In genomic region chr17:45060382-45060823, GRCh38 we compare ENCODE assay signal across 8 cellular contexts. TPM values are rescaled to one million over a fixed set of nuclear protein-coding genes. Genes with fewer than 3 reads are reported as not detected.
DNase-seq lines count a peak whose midpoint lies in the region; ATAC-seq and TF ChIP-seq lines count a peak whose summit lies in the region.

No MANE protein-coding gene starts in this region.

- H3F3A ChIP-seq in GM23248 (ENCODE audit: insufficient read depth) = no peaks in the 10 kb centered on the region; the same call in 1 of the 2 replicates

- WGBS in GM23248 (ENCODE audit: low coverage in 1 of 2, low lambda C conversion rate in 2 of 2, missing lambda C conversion rate in 2 of 2), 2 experiments = 12 to 14% methylated on average over 16 of the region's 16 CpGs
- WGBS in psoas muscle, 3 donors = 6 to 12% (median 10%) methylated on average over 16 of the region's 16 CpGs

- peak overlapping the region; percentile 92 for H3K9ac ChIP-seq in GM23248

- H3K36me3 ChIP-seq in GM23248 (ENCODE audit: low read depth) (no peaks in the 10 kb centered on the region), psoas muscle (ENCODE audit: insufficient read depth in 1 of 2, low read depth in 1 of 2) (peaks cover 0 to 8% of the 10 kb centered on the region in 2 donors)

- H2AFZ ChIP-seq in GM23248 = peak overlapping the region; percentile 93

- no peaks in the 10 kb centered on the region for H3K9me2 ChIP-seq in GM23248 (ENCODE audit: insufficient read depth)

- H3K79me2 ChIP-seq in GM23248 (ENCODE audit: insufficient read depth) = peaks cover 75% of the 10 kb centered on the region

- H3K27me3 ChIP-seq in GM23248 (replicated peaks; ENCODE audit: insufficient read depth) (no peaks in the 10 kb centered on the region), foreskin keratinocyte (no peaks in the 10 kb centered on the region), psoas muscle (ENCODE audit: insufficient read depth in 3 of 3, low read length in 2 of 3) (no peaks in the 10 kb centered on the region)

- H3K27ac ChIP-seq in GM23248 = peak overlapping the region; percentile 52
- H3K27ac ChIP-seq in foreskin keratinocyte = peak overlapping the region; percentile 9
- H3K27ac ChIP-seq in psoas muscle = peak overlapping the region; percentile 88

- TF ChIP-seq CTCF in foreskin keratinocyte (conservative IDR thresholded peaks at IDR 0.05) = no peak
- TF ChIP-seq CTCF in psoas muscle (IDR thresholded peaks at IDR 0.05) = no peak

- H4K20me1 ChIP-seq in GM23248 (ENCODE audit: insufficient read depth) = no peaks in the 10 kb centered on the region

- H3K4me1 ChIP-seq in GM23248 (ENCODE audit: insufficient read depth) = peaks cover 22% of the 10 kb centered on the region
- H3K4me1 ChIP-seq in foreskin keratinocyte = peaks cover 21% of the 10 kb centered on the region
- peaks cover 47% of the 10 kb centered on the region for H3K4me1 ChIP-seq in psoas muscle

- H3K9me3 ChIP-seq in GM23248 (ENCODE audit: low read depth) = no peaks in the 10 kb centered on the region
- no peaks in the 10 kb centered on the region for H3K9me3 ChIP-seq in psoas muscle

- H3K4me3 ChIP-seq in GM23248 (peak overlapping the region; percentile 90), psoas muscle (peak overlapping the region; percentile 84)

- no peak for DNase-seq in GM23248
- no peak for DNase-seq in foreskin keratinocyte
- no peak for DNase-seq in psoas muscle
- no peak for DNase-seq in cerebellar nuclear complex (lab: John Stamatoyannopoulos, UW)
- no peak for DNase-seq in NCI-H2081 (lab: John Stamatoyannopoulos, UW)

- in situ Hi-C loops in GM23248 (cut with MboI) = no loop called here

- intact Hi-C loops in psoas muscle (cut with DNase I) = loop anchor here in 1 of 2 donors (5.0 kb wide), 1 partner anchor 37 kb away; no protein-coding TSS in a partner anchor

- ATAC-seq in SK-N-SH treated with all-trans-retinoic acid at 6 μM for 48 hours (no peak; the same call in 1 of the 3 replicates), foreskin keratinocyte (no peak), psoas muscle (peak; percentile 10 to 41 (median 15)), HG02759 (IDR thresholded peaks at IDR 0.05; ENCODE audit: unreplicated experiment) (no peak), GM19324 (IDR thresholded peaks at IDR 0.05; ENCODE audit: low FRiP score, unreplicated experiment) (no peak)

- H3K4me2 ChIP-seq in GM23248 (ENCODE audit: unreplicated experiment) = peak overlapping the region; percentile 81

TF ChIP-seq in SK-N-SH treated with all-trans-retinoic acid at 6 μM for 48 hours, 23 proteins besides CTCF, POLR2A, EP300 and RAD21:
- TF ChIP-seq BACH2 (CRISPR knock-in tag; IDR thresholded peaks at IDR 0.05; ENCODE audit: borderline replicate concordance) (no peak), POU6F1 (CRISPR knock-in tag; IDR thresholded peaks at IDR 0.05; ENCODE audit: borderline replicate concordance, low read depth) (0 out of 2 replicates have a peak, but pooled peaks have one; percentile 51), ESRRG (CRISPR knock-in tag; IDR thresholded peaks at IDR 0.05) (no peak)

RNA-seq across cellular contexts. Expression of gene NMT1, which starts 0.7 kb away (rescaled TPM):
- 59.4 and 61.8 TPM in 2 replicates for total RNA-seq in GM23248 (2014; rRNA removed; shearing (Covaris generic))
- polyA plus RNA-seq in GM23248 (2016; fragmentation: Nextera tagmentation; extraction: Ambion mirVana) (95.7 and 96.1 TPM in 2 replicates), foreskin keratinocyte (188 and 193 TPM in 2 replicates), psoas muscle (10 to 100 TPM; 58.0 to 79.7 (median 68.3) TPM)
- total RNA-seq in foreskin keratinocyte (90.9 and 109 TPM in 2 replicates), psoas muscle (100 to 1,000 TPM in 2 of 4 donors, 10 to 100 TPM in 2; 73.3 to 164 (median 93.1) TPM)

RNA-seq across cellular contexts. Expression of gene DCAKD, which starts 9.0 kb away (rescaled TPM):
- 37.1 and 45.8 TPM in 2 replicates for total RNA-seq in GM23248 (2014; rRNA removed; shearing (Covaris generic))
- 24.8 and 28.0 TPM in 2 replicates for polyA plus RNA-seq in GM23248 (2016; fragmentation: Nextera tagmentation; extraction: Ambion mirVana)
- 30.4 and 30.8 TPM in 2 replicates for total RNA-seq in foreskin keratinocyte
- 19.8 and 21.1 TPM in 2 replicates for polyA plus RNA-seq in foreskin keratinocyte
- total RNA-seq in psoas muscle = 10 to 100 TPM in 3 of 4 donors, 1 to 10 TPM in 1; 6.9 to 13.5 (median 11.0) TPM
- polyA plus RNA-seq in psoas muscle = 10 to 100 TPM in 1 of 3 donors, 1 to 10 TPM in 2; 6.4 to 14.2 (median 8.4) TPM

Comparison
In these comparisons a context has a peak if more than half of its experiments do, and no peak if none do; other contexts are left out.
1. H3K27ac ChIP-seq: peak in every context shown above with its lines; median percentile 88 in psoas muscle; 52 in GM23248; 9 in foreskin keratinocyte.
2. ATAC-seq: peak in psoas muscle (4 of 4); none in SK-N-SH treated with all-trans-retinoic acid at 6 μM for 48 hours (single experiment), foreskin keratinocyte (single experiment), HG02759 (single experiment) and GM19324 (single experiment).